Comparison of ENCODE assay signal across 23 cellular contexts in genomic region chr15:43095708-43096347, GRCh38. TPM values are rescaled to one million over a fixed set of nuclear protein-coding genes. Genes with fewer than 3 reads are reported as not detected.
DNase-seq lines count a peak whose midpoint lies in the region; ATAC-seq and TF ChIP-seq lines count a peak whose summit lies in the region.
"Had no signal": no experiment of that assay in that cellular context is flagged by ENCODE, and none has a peak within 500 bp of the region (broad histone marks: within the 10 kb centered on the region; RNA-seq: fewer than 3 reads in every experiment).

No MANE protein-coding gene starts in this region.

- H3K18ac ChIP-seq in IMR-90 (ENCODE audit: low read depth, low read length): no peak overlapping the region

- H3K27ac ChIP-seq in IMR-90 (ENCODE audit: insufficient read depth, low read length): no peak overlapping the region
- H3K27ac ChIP-seq: BLaER1, skin epidermis had no signal

- no peak overlapping the region for H4K5ac ChIP-seq in IMR-90 (ENCODE audit: low read depth, low read length)

- no peak for TF ChIP-seq RAD21 in IMR-90 (IDR thresholded peaks at IDR 0.05; ENCODE audit: low read length)

- no peak overlapping the region for H3K23ac ChIP-seq in IMR-90 (ENCODE audit: low read depth, low read length)

- no peak overlapping the region for H3K4me3 Mint-ChIP-seq in activated CD4-positive, alpha-beta T cell treated with anti-CD3 and anti-CD28 coated beads for 36 hours
- H3K4me3 Mint-ChIP-seq: mesothelial cell of epicardium, neural crest cell had no signal

- intact Hi-C loops in activated CD4-positive, alpha-beta T cell treated with anti-CD3 and anti-CD28 coated beads for 36 hours (cut with DNase I, micrococcal nuclease): no loop called here
- intact Hi-C loops in IMR-90 (cut with micrococcal nuclease): loop anchor here (10.0 kb wide), 1 partner anchor 89 kb away; the partner anchor contains the start of gene CCNDBP1

- no peak for DNase-seq in activated CD4-positive, alpha-beta T cell treated with anti-CD3 and anti-CD28 coated beads for 36 hours
- DNase-seq in activated CD4-positive, alpha-beta T cell treated with anti-CD3 and anti-CD28 coated beads for 48 hours: no peak
- DNase-seq in IMR-90: peak; percentile 79
- DNase-seq in cardiac fibroblast (ENCODE audit: low read depth in 2 of 2): peak; percentile 22 to 54
- DNase-seq in iris pigment epithelial cell (ENCODE audit: low read depth): peak; percentile 64
- no peak for DNase-seq in NCI-H2029 treated with DMSO at 0.1 percent for 48 hours (lab: John Stamatoyannopoulos, UW)
- DNase-seq: activated CD4-positive, alpha-beta T cell treated with anti-CD3 and anti-CD28 coated beads, Interleukin-2, amount 50 U/mL, for 1 hour; Calu3; central memory CD4-positive, alpha-beta T cell; effector CD4-positive, alpha-beta T cell; Kasumi-1; left cardiac atrium; NCI-H1105; NCI-H526 treated with DMSO at 0.1 percent for 48 hours; SHP77 treated with DMSO at 0.1 percent for 48 hours; stimulated activated CD4-positive, alpha-beta T cell treated with anti-CD3 and anti-CD28 coated beads, Interleukin-4, amount 100 ng/mL, for 4 hours; T-helper 1 cell had no signal

- no peak overlapping the region for H2AFZ ChIP-seq in IMR-90 (replicated peaks; ENCODE audit: low read length, poor library complexity)

- no peak overlapping the region for H2AK5ac ChIP-seq in IMR-90 (ENCODE audit: low read depth, low read length)

- ATAC-seq in activated CD4-positive, alpha-beta T cell treated with anti-CD3 and anti-CD28 coated beads for 36 hours: peak; percentile 73
- peak; percentile 75 for ATAC-seq in IMR-90 (ENCODE audit: low read depth)
- ATAC-seq in GM18861 (IDR thresholded peaks at IDR 0.05; ENCODE audit: unreplicated experiment): no peak
- no peak for ATAC-seq in HG03097 (IDR thresholded peaks at IDR 0.05; ENCODE audit: low FRiP score, unreplicated experiment)

- H3K36me3 ChIP-seq in IMR-90 (ENCODE audit: control insufficient read depth, insufficient read depth, low read length): peaks cover 8% of the 10 kb centered on the region

- H2BK5ac ChIP-seq in IMR-90 (ENCODE audit: low read depth, low read length, poor library complexity, severe bottlenecking): peak overlapping the region; percentile 63

- peak overlapping the region; percentile 66; the same call in 1 of the 2 replicates for H3K4me2 ChIP-seq in IMR-90 (ENCODE audit: low read depth, low read length)
- H3K4me2 ChIP-seq: BLaER1 had no signal

- H2BK120ac ChIP-seq in IMR-90 (ENCODE audit: low read depth, low read length): no peak overlapping the region

- no CpG with 5 or more reads among the region's 8 CpGs for WGBS in IMR-90 (ENCODE audit: extremely low coverage in 2 of 2, insufficient read length in 1 of 2), 2 experiments

- dilution Hi-C loops in IMR-90 (cut with HindIII; ENCODE audit: low sequenced_read_pairs, unreplicated experiment): no loop called here

- H3K14ac ChIP-seq in IMR-90 (replicated peaks; ENCODE audit: low read depth, low read length): no peak overlapping the region

- TF ChIP-seq CTCF in IMR-90 (conservative IDR thresholded peaks at IDR 0.05; ENCODE audit: low read depth, low read length): no peak
- TF ChIP-seq CTCF in cardiac fibroblast (IDR thresholded peaks at IDR 0.05; ENCODE audit: low read depth, low read length): no peak

- peaks cover 13% of the 10 kb centered on the region for H3K9me1 ChIP-seq in IMR-90 (ENCODE audit: insufficient read depth, low read length)

- BruUV-seq in IMR-90 (replicated peaks; lab: Mats Ljungman, UMichigan): no TSS peak

- in situ Hi-C loops in IMR-90 (cut with MboI; ENCODE audit: low sequenced_read_pairs): no loop called here

- H3K27ac Mint-ChIP-seq in activated CD4-positive, alpha-beta T cell treated with anti-CD3 and anti-CD28 coated beads for 36 hours: no peak overlapping the region

- H2BK20ac ChIP-seq in IMR-90 (ENCODE audit: low read depth, low read length): no peak overlapping the region

- H3K36me3 Mint-ChIP-seq in activated CD4-positive, alpha-beta T cell treated with anti-CD3 and anti-CD28 coated beads for 36 hours (ENCODE audit: low read depth): peaks cover 38% of the 10 kb centered on the region

- H3K27me3 Mint-ChIP-seq in activated CD4-positive, alpha-beta T cell treated with anti-CD3 and anti-CD28 coated beads for 36 hours: no peaks in the 10 kb centered on the region

- no peak overlapping the region for H3K56ac ChIP-seq in IMR-90 (ENCODE audit: extremely low read depth, insufficient read depth, low read length)

- no peak overlapping the region for H2AK9ac ChIP-seq in IMR-90 (replicated peaks; ENCODE audit: low read depth, low read length, poor library complexity)

- no peak overlapping the region for H3K4me3 ChIP-seq in IMR-90 (ENCODE audit: insufficient read depth, low read depth, low read length)
- H3K4me3 ChIP-seq in cardiac fibroblast (replicated peaks in 1 of 2; ENCODE audit: low read depth in 2 of 2, low read length in 2 of 2): no peak overlapping the region
- H3K4me3 ChIP-seq: BLaER1, skin epidermis had no signal

- H3K27me3 ChIP-seq in IMR-90 (ENCODE audit: control insufficient read depth, insufficient read depth, low read length): no peaks in the 10 kb centered on the region
- H3K27me3 ChIP-seq: BLaER1 had no signal

- H4K91ac ChIP-seq in IMR-90 (ENCODE audit: insufficient read depth, low read depth, low read length): no peak overlapping the region

- H3K9ac ChIP-seq in IMR-90 (ENCODE audit: low read depth, low read length): no peak overlapping the region
- H3K9ac ChIP-seq: BLaER1 had no signal

- no peaks in the 10 kb centered on the region for H3K9me3 Mint-ChIP-seq in activated CD4-positive, alpha-beta T cell treated with anti-CD3 and anti-CD28 coated beads for 36 hours (ENCODE audit: low read depth)
- H3K9me3 Mint-ChIP-seq: neural crest cell had no signal

- no peak overlapping the region for H2BK15ac ChIP-seq in IMR-90 (ENCODE audit: low read depth, low read length)

- peaks cover 28% of the 10 kb centered on the region for H4K20me1 ChIP-seq in IMR-90 (ENCODE audit: insufficient read depth, low read length)

- no peak overlapping the region for H4K8ac ChIP-seq in IMR-90 (ENCODE audit: low read depth in 2 of 2, low read length in 2 of 2)

- TF ChIP-seq POLR2A in IMR-90 (IDR thresholded peaks at IDR 0.05; ENCODE audit: low read depth, low read length): no peak

- no peaks in the 10 kb centered on the region for H3K9me3 ChIP-seq in IMR-90 (ENCODE audit: control insufficient read depth, insufficient read depth, low read length)
- H3K9me3 ChIP-seq: BLaER1 had no signal

- no peak overlapping the region for H3K4ac ChIP-seq in IMR-90 (ENCODE audit: low read depth, low read length)

- CTCF ChIA-PET in activated CD4-positive, alpha-beta T cell treated with anti-CD3 and anti-CD28 coated beads for 36 hours (lab: Charles Lee): interaction anchor here (0.6 kb wide), 1 partner anchor 518 kb away, joined by 3 read pairs; no protein-coding TSS in a partner anchor
- CTCF ChIA-PET in IMR-90 (lab: Yijun Ruan, JAX): no interaction called here

- H3K4me1 Mint-ChIP-seq in activated CD4-positive, alpha-beta T cell treated with anti-CD3 and anti-CD28 coated beads for 36 hours: peaks cover 46% of the 10 kb centered on the region

- peaks cover 14 to 66% of the 10 kb centered on the region in 2 experiments; a peak in 3 of 4 replicates for H3K79me1 ChIP-seq in IMR-90 (ENCODE audit: low read depth in 1 of 2, low read length in 2 of 2)

- peaks cover 12% of the 10 kb centered on the region for H3K4me1 ChIP-seq in IMR-90 (ENCODE audit: control insufficient read depth, insufficient read depth, low read length)

- POLR2A ChIA-PET in activated CD4-positive, alpha-beta T cell treated with anti-CD3 and anti-CD28 coated beads for 36 hours (lab: Charles Lee): no interaction called here
- POLR2A ChIA-PET in IMR-90 (lab: Charles Lee; ENCODE audit: unreplicated experiment): no interaction called here

TF ChIP-seq in IMR-90, 13 proteins besides CTCF, POLR2A, EP300 and RAD21:
- peak; percentile 77 for TF ChIP-seq CEBPB (IDR thresholded peaks at IDR 0.05; ENCODE audit: low read depth, low read length)
- TF ChIP-seq NFE2L2 (IDR thresholded peaks at IDR 0.05; ENCODE audit: low read depth, low read length): no peak

RNA-seq across cellular contexts. Expression of gene UBR1, which starts 10.0 kb away (rescaled TPM):
- total RNA-seq in activated CD4-positive, alpha-beta T cell treated with anti-CD3 and anti-CD28 coated beads for 36 hours: 10 to 100 TPM; 26.8 to 30.6 TPM
- 30.1 and 48.9 TPM in 2 replicates for total RNA-seq in IMR-90 (2012; rRNA removed)
- polyA plus RNA-seq in IMR-90 (2012; rRNA removed): 5.0 and 6.5 TPM in 2 replicates
- 1.0 and 1.1 TPM in 2 replicates for polyA plus RNA-seq in IMR-90 (2012; cell fraction: cytosol; rRNA removed)
- 1.8 and 9.8 TPM in 2 replicates for polyA plus RNA-seq in IMR-90 (2012; cell fraction: nucleus; rRNA removed; ENCODE audit: low replicate concordance)

RNA-seq across cellular contexts. Expression of gene TMEM62, which starts 37.6 kb away (rescaled TPM):
- total RNA-seq in activated CD4-positive, alpha-beta T cell treated with anti-CD3 and anti-CD28 coated beads for 36 hours: 10 to 100 TPM; 10.9 to 12.9 TPM
- 5.6 and 8.6 TPM in 2 replicates for total RNA-seq in IMR-90 (2012; rRNA removed)
- polyA plus RNA-seq in IMR-90 (2012; rRNA removed): 3.1 and 3.7 TPM in 2 replicates
- polyA plus RNA-seq in IMR-90 (2012; cell fraction: cytosol; rRNA removed): 1.6 and 2.4 TPM in 2 replicates
- 5.0 and 15.5 TPM in 2 replicates for polyA plus RNA-seq in IMR-90 (2012; cell fraction: nucleus; rRNA removed; ENCODE audit: low replicate concordance)

Comparison
In these comparisons a context has a peak if more than half of its experiments do, and no peak if none do; other contexts are left out.
1. ATAC-seq: peak in activated CD4-positive, alpha-beta T cell treated with anti-CD3 and anti-CD28 coated beads for 36 hours (single experiment) and IMR-90 (single experiment); none in GM18861 (single experiment) and HG03097 (single experiment).
2. DNase-seq: peak in IMR-90 (single experiment), cardiac fibroblast (2 of 2) and iris pigment epithelial cell (single experiment); none in activated CD4-positive, alpha-beta T cell treated with anti-CD3 and anti-CD28 coated beads for 36 hours (single experiment), activated CD4-positive, alpha-beta T cell treated with anti-CD3 and anti-CD28 coated beads for 48 hours (single experiment) and NCI-H2029 treated with DMSO at 0.1 percent for 48 hours (single experiment).